ENCODE assay signal across 20 cellular contexts in the genomic region with DNA sequence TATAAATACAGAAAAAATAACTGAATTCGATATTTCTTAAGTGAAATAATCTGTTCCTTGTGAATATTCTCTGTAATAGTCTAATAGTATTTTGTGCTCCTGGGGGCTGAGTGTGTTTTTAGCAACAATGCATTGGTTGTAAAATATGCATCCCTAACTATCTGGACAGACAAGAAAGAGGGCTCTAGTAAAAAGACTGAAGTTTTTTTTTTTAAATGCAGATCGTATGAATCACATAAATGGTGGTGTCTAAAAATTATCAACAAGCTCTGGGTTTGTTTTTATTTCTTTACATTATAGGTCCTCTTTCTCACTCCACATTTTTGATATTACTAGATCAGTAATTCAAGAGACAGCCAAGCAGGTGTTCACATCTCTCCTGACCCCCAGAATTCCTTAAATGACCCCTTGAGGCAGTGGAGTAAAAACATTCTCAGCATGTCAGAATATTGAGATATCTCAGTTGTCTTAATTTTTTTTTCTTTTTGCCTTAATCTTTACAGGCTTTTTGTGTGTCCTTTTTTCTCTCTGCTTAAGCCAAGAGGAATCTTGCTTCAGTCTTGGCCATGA. TPM values are rescaled to one million over a fixed set of nuclear protein-coding genes. Genes with fewer than 3 reads are reported as not detected.
DNase-seq lines count a peak whose midpoint lies in the region; ATAC-seq and TF ChIP-seq lines count a peak whose summit lies in the region.
"Had no signal": no experiment of that assay in that cellular context is flagged by ENCODE, and none has a peak within 500 bp of the region (broad histone marks: within the 10 kb centered on the region; RNA-seq: fewer than 3 reads in every experiment).

No MANE protein-coding gene starts in this region.

- no peak for ATAC-seq in activated T-cell treated with anti-CD3 and anti-CD28 coated beads, Interleukin-2, amount 50 U/mL, for 72 hours (replicated peaks in 1 of 2)
- ATAC-seq in T-helper 17 cell, result no peak
- ATAC-seq: A549, Right ventricle myocardium inferior had no signal

- H3K9me3 Mint-ChIP-seq in activated T-cell treated with anti-CD3 and anti-CD28 coated beads, Interleukin-2, amount 50 U/mL, for 72 hours, result peaks cover 0 to 4% of the 10 kb centered on the region in 2 donors
- H3K9me3 Mint-ChIP-seq in activated T-cell treated with anti-CD3 and anti-CD28 coated beads, Interleukin-2, amount 50 U/mL, for 24 hours, result peaks cover 5% of the 10 kb centered on the region
- H3K9me3 Mint-ChIP-seq in mesothelial cell of epicardium (peaks cover 3% of the 10 kb centered on the region), type B pancreatic cell (peaks cover 9% of the 10 kb centered on the region)

- no peaks in the 10 kb centered on the region for H3K9me3 ChIP-seq in T-helper 17 cell (ENCODE audit: control insufficient read depth, low read length, poor library complexity, severe bottlenecking)
- H3K9me3 ChIP-seq: A549 had no signal

- H3K36me3 Mint-ChIP-seq in activated T-cell treated with anti-CD3 and anti-CD28 coated beads, Interleukin-2, amount 50 U/mL, for 72 hours (ENCODE audit: insufficient read depth in 2 of 2), result peaks cover 25 to 51% of the 10 kb centered on the region in 2 donors
- peaks cover 91% of the 10 kb centered on the region for H3K36me3 Mint-ChIP-seq in activated T-cell treated with anti-CD3 and anti-CD28 coated beads, Interleukin-2, amount 50 U/mL, for 24 hours (ENCODE audit: low read depth)
- peaks cover 9% of the 10 kb centered on the region for H3K36me3 Mint-ChIP-seq in T-helper 17 cell (ENCODE audit: low read depth)
- peaks cover 36% of the 10 kb centered on the region for H3K36me3 Mint-ChIP-seq in mesothelial cell of epicardium
- H3K36me3 Mint-ChIP-seq in type B pancreatic cell, result peaks cover 52% of the 10 kb centered on the region

- no peak for TF ChIP-seq CTCF in mesothelial cell of epicardium (IDR thresholded peaks at IDR 0.05; ENCODE audit: unreplicated experiment)
- no peak for TF ChIP-seq CTCF in type B pancreatic cell (conservative IDR thresholded peaks at IDR 0.05)

- H3K4me1 Mint-ChIP-seq in activated T-cell treated with anti-CD3 and anti-CD28 coated beads, Interleukin-2, amount 50 U/mL, for 72 hours (ENCODE audit: low read depth), result peaks cover 89% of the 10 kb centered on the region
- H3K4me1 Mint-ChIP-seq in activated T-cell treated with anti-CD3 and anti-CD28 coated beads, Interleukin-2, amount 50 U/mL, for 24 hours (ENCODE audit: low read depth), result peaks cover 74% of the 10 kb centered on the region
- H3K4me1 Mint-ChIP-seq in T-helper 17 cell (peaks cover 21% of the 10 kb centered on the region), mesothelial cell of epicardium (peaks cover 31% of the 10 kb centered on the region), type B pancreatic cell (ENCODE audit: unreplicated experiment) (peaks cover 27% of the 10 kb centered on the region)

- DNase-seq in activated T-cell treated with anti-CD3 and anti-CD28 coated beads, Interleukin-2, amount 50 U/mL, for 72 hours, result no peak
- DNase-seq in activated T-cell treated with anti-CD3 and anti-CD28 coated beads, Interleukin-2, amount 50 U/mL, for 24 hours, result no peak
- no peak for DNase-seq in T-helper 17 cell
- DNase-seq in mesothelial cell of epicardium (ENCODE audit: low spot score in 2 of 2, unreplicated experiment in 2 of 2), result no peak
- DNase-seq in type B pancreatic cell (ENCODE audit: extremely low spot score, unreplicated experiment), result no peak
- no peak for DNase-seq in stimulated activated CD4-positive, alpha-beta T cell treated with anti-CD3 and anti-CD28 coated beads, Interleukin-4, amount 100 ng/mL, for 4 hours
- DNase-seq in NCI-H128 (lab: John Stamatoyannopoulos, UW; ENCODE audit: unreplicated experiment), result no peak
- DNase-seq in KG1 (lab: John Stamatoyannopoulos, UW), result no peak
- DNase-seq: Calu3; CD4-positive, alpha-beta T cell; DMS79; GDM1; HCEC 1CT; Karpas-422; NCI-H1105 treated with DMSO at 0.1 percent for 48 hours; NCI-H1930; NCI-H2171; NCI-H774 had no signal

- no peaks in the 10 kb centered on the region for H3K27me3 Mint-ChIP-seq in activated T-cell treated with anti-CD3 and anti-CD28 coated beads, Interleukin-2, amount 50 U/mL, for 72 hours (ENCODE audit: low read depth)
- H3K27me3 Mint-ChIP-seq in activated T-cell treated with anti-CD3 and anti-CD28 coated beads, Interleukin-2, amount 50 U/mL, for 24 hours, result no peaks in the 10 kb centered on the region
- H3K27me3 Mint-ChIP-seq in T-helper 17 cell (no peaks in the 10 kb centered on the region), mesothelial cell of epicardium (ENCODE audit: low read depth) (no peaks in the 10 kb centered on the region), type B pancreatic cell (no peaks in the 10 kb centered on the region)
- H3K27me3 Mint-ChIP-seq: CD4-positive, alpha-beta T cell had no signal

- H3K27ac Mint-ChIP-seq in activated T-cell treated with anti-CD3 and anti-CD28 coated beads, Interleukin-2, amount 50 U/mL, for 72 hours, result peak overlapping the region; percentile 72
- no peak overlapping the region for H3K27ac Mint-ChIP-seq in activated T-cell treated with anti-CD3 and anti-CD28 coated beads, Interleukin-2, amount 50 U/mL, for 24 hours
- H3K27ac Mint-ChIP-seq in T-helper 17 cell (peak overlapping the region; percentile 21), mesothelial cell of epicardium (peak overlapping the region; percentile 88), type B pancreatic cell (peak overlapping the region; percentile 59)
- H3K27ac Mint-ChIP-seq: CD4-positive, alpha-beta T cell had no signal

- no peak overlapping the region for H3K4me3 Mint-ChIP-seq in activated T-cell treated with anti-CD3 and anti-CD28 coated beads, Interleukin-2, amount 50 U/mL, for 72 hours
- H3K4me3 Mint-ChIP-seq in activated T-cell treated with anti-CD3 and anti-CD28 coated beads, Interleukin-2, amount 50 U/mL, for 24 hours, result no peak overlapping the region
- H3K4me3 Mint-ChIP-seq in T-helper 17 cell (no peak overlapping the region), mesothelial cell of epicardium (no peak overlapping the region), type B pancreatic cell (no peak overlapping the region)
- H3K4me3 Mint-ChIP-seq: CD4-positive, alpha-beta T cell had no signal

RNA-seq across cellular contexts. Expression of a gene that starts 18.2 kb away (rescaled TPM):
- 100 to 1,000 TPM in 1 of 2 donors, 10 to 100 TPM in 1; 74.4 to 113 TPM for total RNA-seq in activated T-cell treated with anti-CD3 and anti-CD28 coated beads, Interleukin-2, amount 50 U/mL, for 72 hours
- total RNA-seq in T-helper 17 cell (10 to 100 TPM; 58.2 to 67.6 TPM), mesothelial cell of epicardium (50.9 to 52.5 TPM (median 51.4 TPM) in 3 replicates), type B pancreatic cell (ENCODE audit: low replicate concordance) (36.9 and 55.2 TPM in 2 replicates)
